In the genomic region with DNA sequence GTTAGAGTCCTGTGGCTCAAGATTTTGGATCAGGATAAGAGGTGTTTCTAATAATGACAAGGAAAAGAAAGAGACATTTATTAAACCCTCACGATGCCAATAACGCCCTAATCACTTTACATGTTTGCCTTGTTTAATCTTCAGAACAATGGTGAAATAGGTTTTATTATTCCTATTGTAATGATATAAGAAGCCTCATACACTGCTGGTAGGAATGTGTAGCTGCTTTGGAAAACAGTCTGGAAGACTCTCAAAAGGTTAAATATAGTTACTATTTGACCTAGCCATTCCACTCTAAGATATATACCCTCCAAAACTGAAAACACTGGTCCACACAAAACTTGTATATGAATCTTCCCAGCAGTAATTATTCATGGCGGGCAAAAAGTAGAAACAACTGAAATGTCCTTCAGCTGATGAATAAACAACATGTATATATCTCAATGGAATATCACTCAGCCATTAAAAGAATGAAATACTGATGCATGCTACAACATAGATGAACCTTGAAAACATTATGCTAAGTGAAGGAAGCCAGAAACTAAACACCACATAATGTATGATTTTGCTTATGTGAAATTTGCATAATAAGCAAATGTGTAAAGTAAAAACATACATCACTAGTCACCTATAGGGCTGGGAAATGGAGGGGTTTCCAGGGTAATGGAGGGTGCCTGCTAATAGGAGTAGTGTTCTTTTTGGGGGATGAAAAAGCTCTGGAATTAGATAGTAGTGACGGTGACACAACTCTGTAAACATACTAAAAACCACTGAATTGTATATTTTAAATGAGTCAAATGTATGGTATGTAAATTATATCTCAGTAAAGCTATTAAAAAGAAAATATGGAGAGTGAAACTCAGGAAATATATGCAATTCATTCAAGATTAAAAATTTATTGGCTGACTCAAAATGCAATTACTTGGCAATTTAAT, we compare ENCODE assay signal across 20 cellular contexts.
DNase-seq lines count a peak whose midpoint lies in the region; ATAC-seq and TF ChIP-seq lines count a peak whose summit lies in the region.
"Had no signal": no experiment of that assay in that cellular context is flagged by ENCODE, and none has a peak within 500 bp of the region (broad histone marks: within the 10 kb centered on the region; RNA-seq: fewer than 3 reads in every experiment).

No MANE protein-coding gene starts in this region.

- peak; percentile 16 for TF ChIP-seq CTCF in left ventricle myocardium inferior (IDR thresholded peaks at IDR 0.05; ENCODE audit: borderline replicate concordance)
- TF ChIP-seq CTCF in heart left ventricle (IDR thresholded peaks at IDR 0.05), result no peak
- TF ChIP-seq CTCF in fibroblast of mammary gland (conservative IDR thresholded peaks at IDR 0.05; ENCODE audit: control insufficient read depth, insufficient read depth, low read depth, low read length), result no peak
- TF ChIP-seq CTCF in activated CD8-positive, alpha-beta T cell treated with anti-CD3 and anti-CD28 coated beads for 36 hours (IDR thresholded peaks at IDR 0.05), result no peak

- intact Hi-C loops in left ventricle myocardium inferior (cut with micrococcal nuclease), result no loop called here
- intact Hi-C loops in heart left ventricle (cut with DNase I), result loop anchor here in 1 of 10 donors (10.0 kb wide), 1 partner anchor 88 kb away; no protein-coding TSS in a partner anchor
- intact Hi-C loops in activated CD8-positive, alpha-beta T cell treated with anti-CD3 and anti-CD28 coated beads for 36 hours (cut with micrococcal nuclease), result no loop called here

- H3K27me3 Mint-ChIP-seq in T-helper 17 cell, result no peaks in the 10 kb centered on the region
- no peaks in the 10 kb centered on the region for H3K27me3 Mint-ChIP-seq in activated CD8-positive, alpha-beta T cell treated with anti-CD3 and anti-CD28 coated beads for 36 hours
- H3K27me3 Mint-ChIP-seq: activated CD4-positive, alpha-beta memory T cell treated with anti-CD3 and anti-CD28 coated beads for 36 hours had no signal

- H3K27ac Mint-ChIP-seq in T-helper 17 cell, result no peak overlapping the region
- no peak overlapping the region for H3K27ac Mint-ChIP-seq in activated CD8-positive, alpha-beta T cell treated with anti-CD3 and anti-CD28 coated beads for 36 hours
- H3K27ac Mint-ChIP-seq: activated CD4-positive, alpha-beta memory T cell treated with anti-CD3 and anti-CD28 coated beads for 36 hours; CD8-positive, alpha-beta T cell; nephron had no signal

- H3K9me3 ChIP-seq in left ventricle myocardium inferior (replicated peaks) (no peaks in the 10 kb centered on the region), heart left ventricle (no peaks in the 10 kb centered on the region), SK-N-MC (ENCODE audit: low read depth, low read length) (no peaks in the 10 kb centered on the region), T-helper 17 cell (ENCODE audit: control insufficient read depth, low read length, poor library complexity, severe bottlenecking) (no peaks in the 10 kb centered on the region)
- H3K9me3 ChIP-seq: stomach had no signal

- no peak overlapping the region for H3K27ac ChIP-seq in left ventricle myocardium inferior (replicated peaks)
- H3K27ac ChIP-seq in heart left ventricle, result no peak overlapping the region
- peak overlapping the region; percentile 86 for H3K27ac ChIP-seq in SK-N-MC
- H3K27ac ChIP-seq: skin epidermis, stomach, WERI-Rb-1 had no signal

- no peak for TF ChIP-seq POLR2A in heart left ventricle (IDR thresholded peaks at IDR 0.05)

- H3K27me3 ChIP-seq in left ventricle myocardium inferior (ENCODE audit: low read depth) (no peaks in the 10 kb centered on the region), heart left ventricle (no peaks in the 10 kb centered on the region)
- H3K27me3 ChIP-seq: stomach had no signal

- CTCF ChIA-PET in activated CD8-positive, alpha-beta T cell treated with anti-CD3 and anti-CD28 coated beads for 36 hours (lab: Charles Lee), result no interaction called here

- no peak overlapping the region for H3K4me3 ChIP-seq in left ventricle myocardium inferior
- H3K4me3 ChIP-seq in heart left ventricle, result no peak overlapping the region
- H3K4me3 ChIP-seq in SK-N-MC, result peak overlapping the region; percentile 57
- no peak overlapping the region for H3K4me3 ChIP-seq in fibroblast of mammary gland (ENCODE audit: control insufficient read depth, low read depth, low read length)
- H3K4me3 ChIP-seq: skin epidermis, stomach had no signal

- no peak overlapping the region for H3K9ac ChIP-seq in SK-N-MC (ENCODE audit: insufficient read length)

- H3K4me1 ChIP-seq in left ventricle myocardium inferior, result no peaks in the 10 kb centered on the region
- H3K4me1 ChIP-seq in heart left ventricle, result peaks cover 0 to 5% (median 0%) of the 10 kb centered on the region in 12 donors
- H3K4me1 ChIP-seq: stomach had no signal

- H3K4me1 Mint-ChIP-seq in T-helper 17 cell, result peaks cover 9% of the 10 kb centered on the region
- H3K4me1 Mint-ChIP-seq in activated CD8-positive, alpha-beta T cell treated with anti-CD3 and anti-CD28 coated beads for 36 hours (ENCODE audit: low read depth), result no peaks in the 10 kb centered on the region

- no peaks in the 10 kb centered on the region for H3K9me3 Mint-ChIP-seq in activated CD8-positive, alpha-beta T cell treated with anti-CD3 and anti-CD28 coated beads for 36 hours
- H3K9me3 Mint-ChIP-seq: activated CD4-positive, alpha-beta memory T cell treated with anti-CD3 and anti-CD28 coated beads for 36 hours; CD8-positive, alpha-beta T cell; nephron had no signal

- ATAC-seq in heart left ventricle, result no peak
- ATAC-seq in T-helper 17 cell, result no peak
- ATAC-seq in activated CD8-positive, alpha-beta T cell treated with anti-CD3 and anti-CD28 coated beads for 36 hours, result no peak
- ATAC-seq: CD8-positive, alpha-beta T cell had no signal

- H3K36me3 Mint-ChIP-seq in T-helper 17 cell (ENCODE audit: low read depth), result peaks cover 2% of the 10 kb centered on the region
- H3K36me3 Mint-ChIP-seq in activated CD8-positive, alpha-beta T cell treated with anti-CD3 and anti-CD28 coated beads for 36 hours (ENCODE audit: low read depth), result no peaks in the 10 kb centered on the region
- H3K36me3 Mint-ChIP-seq: CD8-positive, alpha-beta T cell had no signal

- 90 to 95% (median 93%) methylated on average over 4 of the region's 4 CpGs for WGBS in heart left ventricle, 4 donors

- POLR2A ChIA-PET in activated CD8-positive, alpha-beta T cell treated with anti-CD3 and anti-CD28 coated beads for 36 hours (lab: Charles Lee), result no interaction called here

- no peak for DNase-seq in left ventricle myocardium inferior
- no peak for DNase-seq in heart left ventricle
- no peak for DNase-seq in SK-N-MC (ENCODE audit: low read depth, low spot score)
- peak; percentile 23 for DNase-seq in fibroblast of mammary gland (ENCODE audit: low read depth)
- DNase-seq in 8988T, result no peak
- no peak for DNase-seq in T-helper 17 cell
- DNase-seq in activated CD8-positive, alpha-beta T cell treated with anti-CD3 and anti-CD28 coated beads for 36 hours, result no peak
- DNase-seq in iPS-NIHi11 (ENCODE audit: low spot score), result no peak
- DNase-seq: ACHN; activated CD4-positive, alpha-beta memory T cell treated with anti-CD3 and anti-CD28 coated beads for 36 hours; activated naive CD4-positive, alpha-beta T cell; aorta; CD8-positive, alpha-beta T cell; NCI-H1105 treated with DMSO at 0.1 percent for 48 hours; NCI-H748 treated with DMSO at 0.1 percent for 48 hours; stimulated activated CD4-positive, alpha-beta T cell treated with anti-CD3 and anti-CD28 coated beads, Interleukin-2, amount 100 ng/mL, for 48 hours; stomach; WERI-Rb-1 had no signal

- H3K36me3 ChIP-seq in left ventricle myocardium inferior, result no peaks in the 10 kb centered on the region
- no peaks in the 10 kb centered on the region for H3K36me3 ChIP-seq in heart left ventricle
- no peaks in the 10 kb centered on the region for H3K36me3 ChIP-seq in SK-N-MC (ENCODE audit: insufficient read depth, low read length)
- H3K36me3 ChIP-seq: stomach, WERI-Rb-1 had no signal

- no peak overlapping the region for H3K4me3 Mint-ChIP-seq in T-helper 17 cell
- no peak overlapping the region for H3K4me3 Mint-ChIP-seq in activated CD8-positive, alpha-beta T cell treated with anti-CD3 and anti-CD28 coated beads for 36 hours
- H3K4me3 Mint-ChIP-seq: activated CD4-positive, alpha-beta memory T cell treated with anti-CD3 and anti-CD28 coated beads for 36 hours; CD8-positive, alpha-beta T cell; nephron had no signal
